Comparison of ENCODE assay signal across 8 cellular contexts in the genomic region with DNA sequence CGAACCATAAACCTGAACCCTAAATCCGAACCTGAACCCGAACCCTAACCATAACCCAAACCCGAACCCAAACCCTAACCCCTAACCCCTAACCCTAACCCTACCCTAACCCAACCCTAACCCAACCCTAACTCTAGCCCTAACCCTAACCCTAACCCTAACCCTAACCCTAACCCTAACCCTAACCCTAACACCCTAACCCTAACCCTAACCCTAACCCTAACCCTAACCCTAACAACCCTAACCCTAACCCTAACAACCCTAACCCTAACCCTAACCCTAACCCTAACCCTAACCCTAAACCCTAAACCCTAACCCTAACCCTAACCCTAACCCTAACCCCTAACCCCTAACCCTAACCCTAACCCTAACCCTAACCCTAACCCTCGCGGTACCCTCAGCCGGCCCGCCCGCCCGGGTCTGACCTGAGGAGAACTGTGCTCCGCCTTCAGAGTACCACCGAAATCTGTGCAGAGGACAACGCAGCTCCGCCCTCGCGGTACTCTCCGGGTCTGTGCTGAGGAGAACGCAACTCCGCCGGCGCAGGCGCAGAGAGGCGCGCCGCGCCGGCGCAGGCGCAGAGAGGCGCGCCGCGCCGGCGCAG.
DNase-seq lines count a peak whose midpoint lies in the region; ATAC-seq and TF ChIP-seq lines count a peak whose summit lies in the region.
"Not testable (repeated sequence)": the region's sequence is repeated elsewhere in the genome, so short reads cannot be mapped to it uniquely, and the experiment has no call there.

No MANE protein-coding gene starts in this region.

- H3K4me1 ChIP-seq in MM.1S (ENCODE audit: low read length); stomach: not testable (repeated sequence)

- TF ChIP-seq CTCF in MM.1S (IDR thresholded peaks at IDR 0.05; ENCODE audit: low read length); osteocyte (IDR thresholded peaks at IDR 0.05); stomach (IDR thresholded peaks at IDR 0.05): not testable (repeated sequence)

- H3K9ac ChIP-seq in MM.1S (ENCODE audit: low read length) = not testable (repeated sequence)

- not testable (repeated sequence) for TF ChIP-seq EP300 in stomach (IDR thresholded peaks at IDR 0.05)

- not testable (repeated sequence) for H3K36me3 ChIP-seq in MM.1S (replicated peaks; ENCODE audit: insufficient read depth, low read length); stomach

- TF ChIP-seq POLR2A in stomach (IDR thresholded peaks at IDR 0.05) = not testable (repeated sequence)

- H3F3A ChIP-seq in MM.1S (ENCODE audit: insufficient read depth, low read length) = not testable (repeated sequence)

- not testable (repeated sequence) for H3K9me3 ChIP-seq in MM.1S (replicated peaks; ENCODE audit: insufficient read depth, low read length); stomach

- H2AFZ ChIP-seq in MM.1S (ENCODE audit: low read length) = not testable (repeated sequence)

- not testable (repeated sequence) for H3K4me3 Mint-ChIP-seq in activated CD4-positive, alpha-beta T cell treated with anti-CD3 and anti-CD28 coated beads, Interleukin-2, amount 10 ng/mL, durations not matched to agents 24 days and 14 days; activated naive CD8-positive, alpha-beta T cell treated with anti-CD3 and anti-CD28 coated beads, Interleukin-2, amount 50 U/mL, for 24 hours; osteocyte (ENCODE audit: unreplicated experiment)

- not testable (repeated sequence) for H3K4me1 Mint-ChIP-seq in activated CD4-positive, alpha-beta T cell treated with anti-CD3 and anti-CD28 coated beads, Interleukin-2, amount 10 ng/mL, durations not matched to agents 24 days and 14 days; activated naive CD8-positive, alpha-beta T cell treated with anti-CD3 and anti-CD28 coated beads, Interleukin-2, amount 50 U/mL, for 24 hours; osteocyte (ENCODE audit: unreplicated experiment)

- H3K79me2 ChIP-seq in MM.1S (ENCODE audit: low read length) = not testable (repeated sequence)

- H3K27ac ChIP-seq in MM.1S (ENCODE audit: low read length); stomach: not testable (repeated sequence)

- H3K4me3 ChIP-seq in MM.1S (ENCODE audit: low read length); stomach: not testable (repeated sequence)

- not testable (repeated sequence) for H3K36me3 Mint-ChIP-seq in activated CD4-positive, alpha-beta T cell treated with anti-CD3 and anti-CD28 coated beads, Interleukin-2, amount 10 ng/mL, durations not matched to agents 24 days and 14 days (ENCODE audit: low read depth); activated naive CD8-positive, alpha-beta T cell treated with anti-CD3 and anti-CD28 coated beads, Interleukin-2, amount 50 U/mL, for 24 hours (ENCODE audit: low read depth); osteocyte (ENCODE audit: unreplicated experiment)

- intact Hi-C loops in activated CD4-positive, alpha-beta T cell treated with anti-CD3 and anti-CD28 coated beads, Interleukin-2, amount 10 ng/mL, durations not matched to agents 24 days and 14 days (cut with micrococcal nuclease); stomach (cut with DNase I; ENCODE audit: low total_unique reads): not testable (repeated sequence)

- not testable (repeated sequence) for H3K27me3 Mint-ChIP-seq in activated CD4-positive, alpha-beta T cell treated with anti-CD3 and anti-CD28 coated beads, Interleukin-2, amount 10 ng/mL, durations not matched to agents 24 days and 14 days; activated naive CD8-positive, alpha-beta T cell treated with anti-CD3 and anti-CD28 coated beads, Interleukin-2, amount 50 U/mL, for 24 hours; osteocyte (ENCODE audit: unreplicated experiment)

- not testable (repeated sequence) for H3K27ac Mint-ChIP-seq in activated CD4-positive, alpha-beta T cell treated with anti-CD3 and anti-CD28 coated beads, Interleukin-2, amount 10 ng/mL, durations not matched to agents 24 days and 14 days; activated naive CD8-positive, alpha-beta T cell treated with anti-CD3 and anti-CD28 coated beads, Interleukin-2, amount 50 U/mL, for 24 hours; osteocyte (ENCODE audit: unreplicated experiment)

- DNase-seq in CD1c-positive myeloid dendritic cell (ENCODE audit: extremely low spot score) (peak; percentile 1), MM.1S (peak; percentile 6), left kidney (ENCODE audit: low read depth, low spot score) (peak; percentile 1), osteocyte (ENCODE audit: extremely low spot score, unreplicated experiment) (peak; percentile 80), stomach (peak; percentile 45)
- peak; percentile 54 for DNase-seq in activated CD4-positive, alpha-beta T cell treated with anti-CD3 and anti-CD28 coated beads, Interleukin-2, amount 10 ng/mL, durations not matched to agents 24 days and 14 days
- DNase-seq in activated naive CD8-positive, alpha-beta T cell treated with anti-CD3 and anti-CD28 coated beads, Interleukin-2, amount 50 U/mL, for 24 hours = peak; percentile 5

- not testable (repeated sequence) for H3K9me3 Mint-ChIP-seq in activated CD4-positive, alpha-beta T cell treated with anti-CD3 and anti-CD28 coated beads, Interleukin-2, amount 10 ng/mL, durations not matched to agents 24 days and 14 days; activated naive CD8-positive, alpha-beta T cell treated with anti-CD3 and anti-CD28 coated beads, Interleukin-2, amount 50 U/mL, for 24 hours; osteocyte (ENCODE audit: unreplicated experiment)

- 73 to 91% (median 90%) methylated on average over 10 to 31 of the region's 35 CpGs for WGBS in stomach, 5 donors

- ATAC-seq in activated naive CD8-positive, alpha-beta T cell treated with anti-CD3 and anti-CD28 coated beads, Interleukin-2, amount 50 U/mL, for 24 hours = peak; percentile 59
- ATAC-seq in esophagus mucosa = peak; percentile 65

- not testable (repeated sequence) for H4K20me1 ChIP-seq in MM.1S (ENCODE audit: insufficient read depth, low read length)

- not testable (repeated sequence) for H3K4me2 ChIP-seq in MM.1S (ENCODE audit: low read depth, low read length)

- not testable (repeated sequence) for H3K9me2 ChIP-seq in MM.1S (replicated peaks; ENCODE audit: insufficient read depth, low read length)

- not testable (repeated sequence) for H3K27me3 ChIP-seq in MM.1S (replicated peaks; ENCODE audit: insufficient read depth, low read length); stomach

Comparison
In these comparisons a context has a peak if more than half of its experiments do, and no peak if none do; other contexts are left out.
1. DNase-seq: peak in every context shown above with its lines; median percentile 80 in osteocyte; 54 in activated CD4-positive, alpha-beta T cell treated with anti-CD3 and anti-CD28 coated beads, Interleukin-2, amount 10 ng/mL, durations not matched to agents 24 days and 14 days; 45 in stomach; 6 in MM.1S; 5 in activated naive CD8-positive, alpha-beta T cell treated with anti-CD3 and anti-CD28 coated beads, Interleukin-2, amount 50 U/mL, for 24 hours; 1 in CD1c-positive myeloid dendritic cell; 1 in left kidney.